Comparison of ENCODE assay signal across 8 cellular contexts in genomic region chr20:10501377-10501776, GRCh38.
DNase-seq lines count a peak whose midpoint lies in the region; ATAC-seq lines count a peak whose summit lies in the region.

No MANE protein-coding gene starts in this region.

- H3K9me2 ChIP-seq in Karpas-422 (replicated peaks; ENCODE audit: insufficient read depth, low read length) = no peaks in the 10 kb centered on the region

- 0 out of 2 replicates have a peak overlapping the region, but pooled peaks have one; percentile 24 for H3K27ac ChIP-seq in Karpas-422 (ENCODE audit: low read length)

- peaks cover 35% of the 10 kb centered on the region for H3K4me1 Mint-ChIP-seq in activated naive CD8-positive, alpha-beta T cell treated with anti-CD3 and anti-CD28 coated beads, Interleukin-2, amount 50 U/mL, for 24 hours

- peak overlapping the region; percentile 50 for H3K4me2 ChIP-seq in Karpas-422 (ENCODE audit: low read depth, low read length, poor library complexity, severe bottlenecking)

- H3K27me3 Mint-ChIP-seq in activated naive CD8-positive, alpha-beta T cell treated with anti-CD3 and anti-CD28 coated beads, Interleukin-2, amount 50 U/mL, for 24 hours = no peaks in the 10 kb centered on the region

- H3K36me3 ChIP-seq in Karpas-422 (ENCODE audit: insufficient read depth, low read length) = no peaks in the 10 kb centered on the region

- H2AFZ ChIP-seq in Karpas-422 (ENCODE audit: low read length) = no peak overlapping the region

- H3K79me2 ChIP-seq in Karpas-422 (ENCODE audit: low read length) = peaks cover 71% of the 10 kb centered on the region

- H3K27ac Mint-ChIP-seq in activated naive CD8-positive, alpha-beta T cell treated with anti-CD3 and anti-CD28 coated beads, Interleukin-2, amount 50 U/mL, for 24 hours = peak overlapping the region; percentile 77

- peak overlapping the region; percentile 82 for H3K4me3 Mint-ChIP-seq in activated naive CD8-positive, alpha-beta T cell treated with anti-CD3 and anti-CD28 coated beads, Interleukin-2, amount 50 U/mL, for 24 hours

- H3K9ac ChIP-seq in Karpas-422 (ENCODE audit: low read length) = peak overlapping the region; percentile 47

- H4K20me1 ChIP-seq in Karpas-422 (ENCODE audit: insufficient read depth, low read depth, low read length) = peaks cover 19% of the 10 kb centered on the region

- peaks cover 14% of the 10 kb centered on the region for H3K4me1 ChIP-seq in Karpas-422 (ENCODE audit: low read length)

- H3K36me3 Mint-ChIP-seq in activated naive CD8-positive, alpha-beta T cell treated with anti-CD3 and anti-CD28 coated beads, Interleukin-2, amount 50 U/mL, for 24 hours (ENCODE audit: low read depth) = no peaks in the 10 kb centered on the region

- peak overlapping the region; percentile 36; the same call in 1 of the 2 replicates for H3K4me3 ChIP-seq in Karpas-422 (ENCODE audit: low read length)

- no peaks in the 10 kb centered on the region for H3K9me3 Mint-ChIP-seq in activated naive CD8-positive, alpha-beta T cell treated with anti-CD3 and anti-CD28 coated beads, Interleukin-2, amount 50 U/mL, for 24 hours

- DNase-seq in CD1c-positive myeloid dendritic cell (ENCODE audit: extremely low spot score) = peak; percentile 62
- no peak for DNase-seq in Karpas-422
- DNase-seq in activated naive CD8-positive, alpha-beta T cell treated with anti-CD3 and anti-CD28 coated beads, Interleukin-2, amount 50 U/mL, for 24 hours = peak; percentile 15
- peak; percentile 65 for DNase-seq in midbrain (lab: John Stamatoyannopoulos, UW)
- no peak for DNase-seq in DMS153 (lab: John Stamatoyannopoulos, UW)
- no peak for DNase-seq in mucosa of gallbladder (ENCODE audit: low spot score)
- no peak for DNase-seq in DMS53 treated with DMSO at 0.1 percent for 48 hours (lab: John Stamatoyannopoulos, UW; ENCODE audit: unreplicated experiment)

- no peaks in the 10 kb centered on the region for H3K9me3 ChIP-seq in Karpas-422 (ENCODE audit: low read length)

- H3K27me3 ChIP-seq in Karpas-422 (ENCODE audit: low read length) = no peaks in the 10 kb centered on the region

- peak; percentile 6 for ATAC-seq in activated naive CD8-positive, alpha-beta T cell treated with anti-CD3 and anti-CD28 coated beads, Interleukin-2, amount 50 U/mL, for 24 hours
- ATAC-seq in HG03520 (IDR thresholded peaks at IDR 0.05; ENCODE audit: unreplicated experiment) = no peak

Comparison
In these comparisons a context has a peak if more than half of its experiments do, and no peak if none do; other contexts are left out.
1. DNase-seq: peak in CD1c-positive myeloid dendritic cell (single experiment), activated naive CD8-positive, alpha-beta T cell treated with anti-CD3 and anti-CD28 coated beads, Interleukin-2, amount 50 U/mL, for 24 hours (single experiment) and midbrain (single experiment); none in Karpas-422 (single experiment), DMS153 (single experiment), mucosa of gallbladder (single experiment) and DMS53 treated with DMSO at 0.1 percent for 48 hours (single experiment).